16 cellular contexts compared by ENCODE assay signal in genomic region chr11:73225851-73226250, GRCh38. TPM values are rescaled to one million over a fixed set of nuclear protein-coding genes. Genes with fewer than 3 reads are reported as not detected.
"Had no signal": no experiment of that assay in that cellular context is flagged by ENCODE, and none has a peak within 500 bp of the region (broad histone marks: within the 10 kb centered on the region; RNA-seq: fewer than 3 reads in every experiment).

No MANE protein-coding gene starts in this region.

- H3K4me1 ChIP-seq: testis had no signal

- H3K4me3 ChIP-seq: lower lobe of right lung, mucosa of descending colon, testis, vagina had no signal

- ATAC-seq: mucosa of descending colon; natural killer cell; stimulated activated naive CD8-positive, alpha-beta T cell treated with anti-CD3 and anti-CD28 coated beads, Interleukin-15, amount 100 ng/mL, for 72 hours had no signal

- H3K27me3 ChIP-seq: testis, vagina had no signal

- H3K36me3 ChIP-seq: lower lobe of right lung, vagina had no signal

- H3K27ac ChIP-seq: testis, vagina had no signal

- H3K9me3 ChIP-seq: lower lobe of right lung, mucosa of descending colon, testis, vagina had no signal

- DNase-seq: activated CD4-positive, alpha-beta T cell treated with anti-CD3 and anti-CD28 coated beads for 1 hour; activated CD4-positive, alpha-beta T cell treated with anti-CD3 and anti-CD28 coated beads, Interleukin-2, amount 50 U/mL, for 48 hours; activated naive CD4-positive, alpha-beta T cell treated with anti-CD3 and anti-CD28 coated beads, Interleukin-2, amount 10 ng/mL, durations not matched to agents 7 days and 5 days; caudate nucleus; effector memory CD4-positive, alpha-beta T cell; hippocampal formation; natural killer cell; occipital lobe; stimulated activated CD4-positive, alpha-beta T cell treated with anti-CD3 and anti-CD28 coated beads, Interleukin-15, amount 100 ng/mL, for 24 hours; stimulated activated CD4-positive, alpha-beta T cell treated with anti-CD3 and anti-CD28 coated beads, Interleukin-4, amount 100 ng/mL, for 24 hours; stimulated activated naive CD8-positive, alpha-beta T cell treated with anti-CD3 and anti-CD28 coated beads, Interleukin-15, amount 100 ng/mL, for 72 hours; testis had no signal

RNA-seq across cellular contexts. Expression of gene P2RY2, which starts 7.8 kb away (rescaled TPM):
- total RNA-seq: occipital lobe had no signal

RNA-seq across cellular contexts. Expression of gene P2RY6, which starts 46.3 kb away (rescaled TPM):
- total RNA-seq: occipital lobe; T-helper 2 cell treated with Interferon-gamma antibody and Interleukin-4, amounts not matched to agents 100 ng/mL and 5 ng/mL, for 36 hours had no signal
